8 cellular contexts compared by ENCODE assay signal in the genomic region with DNA sequence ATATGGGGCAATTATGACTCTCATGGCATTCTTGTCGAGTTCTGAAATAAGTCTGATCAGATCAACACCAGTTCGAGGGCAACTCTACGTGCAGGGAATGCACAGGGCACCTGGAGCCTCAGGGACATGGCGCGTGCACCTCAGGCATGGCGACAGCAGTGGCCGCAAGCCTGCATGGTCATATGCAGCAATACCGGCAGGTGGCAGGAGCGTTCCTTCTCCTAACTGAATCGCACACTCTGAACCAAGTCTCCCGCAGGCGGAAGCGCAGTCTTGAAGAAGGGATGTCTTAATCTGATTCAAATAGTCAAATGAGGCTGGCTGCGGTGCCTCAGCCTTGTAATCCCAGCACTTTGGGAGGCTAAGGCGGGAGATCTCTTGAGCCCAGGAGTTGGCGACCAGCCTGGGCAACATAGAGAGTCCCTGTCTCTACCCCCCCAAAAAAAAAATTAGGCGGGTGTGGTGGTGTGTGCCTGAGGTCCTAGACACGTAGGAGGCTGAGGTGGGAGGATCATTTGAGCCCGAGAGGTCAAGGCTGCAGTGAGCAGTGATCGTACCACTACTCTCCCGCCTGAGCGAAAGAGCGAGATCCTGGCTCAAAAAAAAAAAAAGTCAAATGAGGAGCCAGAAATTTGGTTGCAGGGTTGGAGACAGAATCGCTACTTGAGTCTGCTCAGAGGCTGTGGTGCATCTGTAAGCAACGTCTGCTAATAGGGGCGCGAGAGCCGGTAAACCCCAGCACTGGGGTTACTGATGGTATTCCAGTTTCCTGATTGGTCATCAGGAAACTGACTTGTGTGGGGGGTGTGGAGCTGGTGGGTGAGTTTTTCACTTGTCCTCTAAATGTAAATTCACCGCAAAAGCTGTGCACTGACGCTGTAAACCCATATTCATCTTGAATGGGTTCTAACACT. TPM values are rescaled to one million over a fixed set of nuclear protein-coding genes. Genes with fewer than 3 reads are reported as not detected.
A peak's percentile ranks its signal among the peaks of the same experiment; 100 is the strongest.
DNase-seq lines count a peak whose midpoint lies in the region; ATAC-seq and TF ChIP-seq lines count a peak whose summit lies in the region.

No MANE protein-coding gene starts in this region.

- H3K27ac ChIP-seq in Peyer's patch = peak overlapping the region in 2 of 4 donors; percentile 10 to 44
- no peak overlapping the region for H3K27ac ChIP-seq in substantia nigra (ENCODE audit: low read depth, low read length, poor library complexity, severe bottlenecking)

- H3K9me3 Mint-ChIP-seq in activated T-helper 17 cell treated with anti-CD3 and anti-CD28 coated beads, Interleukin-2, amount 50 U/mL, for 72 hours = no peaks in the 10 kb centered on the region

- no peaks in the 10 kb centered on the region for H3K36me3 Mint-ChIP-seq in activated T-helper 17 cell treated with anti-CD3 and anti-CD28 coated beads, Interleukin-2, amount 50 U/mL, for 72 hours (ENCODE audit: low read depth)

- DNase-seq in DMS114 treated with DMSO at 0.1 percent for 48 hours (lab: John Stamatoyannopoulos, UW; ENCODE audit: unreplicated experiment) (peak; percentile 53), HuH-7 (ENCODE audit: low spot score) (peak; percentile 75), Peyer's patch (peak; percentile 83 to 95 (median 92)), fibroblast of the aortic adventitia (ENCODE audit: low read depth) (peak; percentile 91), non-pigmented ciliary epithelial cell (ENCODE audit: low read depth) (peak; percentile 59), substantia nigra (lab: John Stamatoyannopoulos, UW) (peak in 46 of 49 donors; percentile 7 to 85 (median 64))

- H3K9me3 ChIP-seq in Peyer's patch = no peaks in the 10 kb centered on the region

- peaks cover 0 to 62% (median 0%) of the 10 kb centered on the region in 3 donors for H3K36me3 ChIP-seq in Peyer's patch

- peak overlapping the region; percentile 64 for H3K27ac Mint-ChIP-seq in activated T-helper 17 cell treated with anti-CD3 and anti-CD28 coated beads, Interleukin-2, amount 50 U/mL, for 72 hours

- ATAC-seq in GM21447 (IDR thresholded peaks at IDR 0.05; ENCODE audit: unreplicated experiment) = peak; percentile 92
- peak; percentile 94 for ATAC-seq in activated T-helper 17 cell treated with anti-CD3 and anti-CD28 coated beads, Interleukin-2, amount 50 U/mL, for 72 hours (replicated peaks)

- H3K4me1 Mint-ChIP-seq in activated T-helper 17 cell treated with anti-CD3 and anti-CD28 coated beads, Interleukin-2, amount 50 U/mL, for 72 hours = peaks cover 21% of the 10 kb centered on the region

- TF ChIP-seq CTCF in Peyer's patch (IDR thresholded peaks at IDR 0.05) (peak; percentile 80 to 98 (median 94)), fibroblast of the aortic adventitia (IDR thresholded peaks at IDR 0.05; ENCODE audit: insufficient read depth, low read length) (peak; percentile 85)

- TF ChIP-seq POLR2A in Peyer's patch (IDR thresholded peaks at IDR 0.05) = no peak

- H3K27me3 ChIP-seq in Peyer's patch = no peaks in the 10 kb centered on the region

- peaks cover 0 to 37% (median 0%) of the 10 kb centered on the region in 4 donors for H3K4me1 ChIP-seq in Peyer's patch

- H3K4me3 ChIP-seq in Peyer's patch (no peak overlapping the region), fibroblast of the aortic adventitia (ENCODE audit: low read depth, low read length) (no peak overlapping the region)

- peak overlapping the region; percentile 68 for H3K4me3 Mint-ChIP-seq in activated T-helper 17 cell treated with anti-CD3 and anti-CD28 coated beads, Interleukin-2, amount 50 U/mL, for 72 hours

- no peaks in the 10 kb centered on the region for H3K27me3 Mint-ChIP-seq in activated T-helper 17 cell treated with anti-CD3 and anti-CD28 coated beads, Interleukin-2, amount 50 U/mL, for 72 hours

RNA-seq across cellular contexts. Expression of gene FHL2, which starts 28.8 kb away (rescaled TPM):
- total RNA-seq in Peyer's patch = 10 to 100 TPM; 41.8 to 75.9 (median 65.3) TPM
- total RNA-seq in activated T-helper 17 cell treated with anti-CD3 and anti-CD28 coated beads, Interleukin-2, amount 50 U/mL, for 72 hours = 1 to 10 TPM; 2.2 to 2.3 TPM
- 92.4 and 267 TPM in 2 replicates for total RNA-seq in fibroblast of the aortic adventitia (ENCODE audit: low replicate concordance)

RNA-seq across cellular contexts. Expression of gene C2orf49, which starts 32.7 kb away (rescaled TPM):
- total RNA-seq in Peyer's patch (10 to 100 TPM in 3 of 4 donors, 1 to 10 TPM in 1; 6.8 to 83.3 (median 18.0) TPM), fibroblast of the aortic adventitia (ENCODE audit: low replicate concordance) (20.0 and 20.1 TPM in 2 replicates)
- 10 to 100 TPM; 17.7 to 23.8 TPM for total RNA-seq in activated T-helper 17 cell treated with anti-CD3 and anti-CD28 coated beads, Interleukin-2, amount 50 U/mL, for 72 hours

RNA-seq across cellular contexts. Expression of gene TGFBRAP1, which starts 40.5 kb away (rescaled TPM):
- 10 to 100 TPM; 17.7 to 29.0 (median 26.2) TPM for total RNA-seq in Peyer's patch
- total RNA-seq in activated T-helper 17 cell treated with anti-CD3 and anti-CD28 coated beads, Interleukin-2, amount 50 U/mL, for 72 hours = 10 to 100 TPM; 16.5 to 28.0 TPM
- total RNA-seq in fibroblast of the aortic adventitia (ENCODE audit: low replicate concordance) = 7.0 and 17.7 TPM in 2 replicates

Comparison
In these comparisons a context has a peak if more than half of its experiments do, and no peak if none do; other contexts are left out.
1. RNA of gene FHL2, which starts 28.8 kb away (total RNA-seq): 92.4 to 267 TPM in fibroblast of the aortic adventitia and 41.8 to 75.9 TPM in Peyer's patch; 2.2 to 2.3 TPM in activated T-helper 17 cell treated with anti-CD3 and anti-CD28 coated beads, Interleukin-2, amount 50 U/mL, for 72 hours; every median in the first group is over 10 times any median in the second.
2. Peak in every context shown above with its lines, with median percentiles within 50 percentile points of each other: DNase-seq.